8 cellular contexts compared by ENCODE assay signal in the genomic region with DNA sequence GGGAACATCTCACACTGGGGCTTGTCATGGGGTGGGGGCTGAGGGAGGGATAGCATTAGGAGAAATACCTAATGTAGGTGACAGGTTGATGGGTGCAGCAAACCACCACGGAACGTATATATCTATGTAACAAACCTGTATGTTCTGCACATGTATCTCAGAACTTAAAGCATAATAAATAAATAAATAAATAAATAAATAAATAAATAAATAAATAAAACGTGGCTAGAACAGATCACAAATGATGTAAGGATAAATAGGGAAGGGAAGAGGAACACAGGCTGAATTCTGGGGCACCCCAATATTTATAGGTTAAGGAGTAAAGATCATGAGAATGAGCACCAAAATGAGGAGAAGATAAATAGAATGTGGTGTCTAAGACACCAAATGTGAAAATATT.
"Had no signal": no experiment of that assay in that cellular context is flagged by ENCODE, and none has a peak within 500 bp of the region (broad histone marks: within the 10 kb centered on the region; RNA-seq: fewer than 3 reads in every experiment).

No MANE protein-coding gene starts in this region.

- DNase-seq: IMR-90, KBM-7, KG1 had no signal

- H3K4me2 ChIP-seq: KMS-11 had no signal

- ATAC-seq: HepG2, K562 had no signal

- H3K4me3 ChIP-seq: K562 had no signal

- H3K27ac ChIP-seq: HL-60, KMS-11 had no signal

- FAIRE-seq: HepG2, HTR-8/SVneo, K562 had no signal
